Comparison of ENCODE assay signal across 17 cellular contexts in the genomic region with DNA sequence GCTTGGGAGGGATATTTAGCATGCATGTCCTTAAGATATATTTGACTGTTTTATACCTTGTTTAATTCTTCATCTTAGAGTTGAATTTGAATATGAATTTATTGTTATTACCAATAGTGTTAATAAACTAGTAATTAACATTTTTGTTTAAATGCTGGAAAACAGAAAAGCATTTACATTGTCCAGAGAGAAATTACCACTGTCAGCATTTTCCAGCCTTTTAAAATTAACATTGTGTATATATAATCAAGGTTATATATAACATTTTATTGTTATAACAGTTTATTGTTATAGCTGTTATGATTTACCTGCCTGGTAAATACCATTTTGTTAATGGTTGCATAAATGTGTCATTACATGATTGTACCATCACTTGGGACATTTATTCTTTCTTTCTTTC. TPM values are rescaled to one million over a fixed set of nuclear protein-coding genes. Genes with fewer than 3 reads are reported as not detected.
DNase-seq lines count a peak whose midpoint lies in the region; ATAC-seq, FAIRE-seq and TF ChIP-seq lines count a peak whose summit lies in the region.
"Had no signal": no experiment of that assay in that cellular context is flagged by ENCODE, and none has a peak within 500 bp of the region (broad histone marks: within the 10 kb centered on the region; RNA-seq: fewer than 3 reads in every experiment).

No MANE protein-coding gene starts in this region.

- H3K4me1 ChIP-seq in A549, result no peaks in the 10 kb centered on the region

- no peaks in the 10 kb centered on the region for H3K27me3 Mint-ChIP-seq in activated T-helper 17 cell treated with anti-CD3 and anti-CD28 coated beads, Interleukin-2, amount 50 U/mL, for 72 hours

- DNase-seq in A549 (ENCODE audit: low read depth in 1 of 2, low spot score in 1 of 2), result no peak
- DNase-seq in GM20000 (ENCODE audit: low spot score), result no peak
- DNase-seq in occipital lobe (lab: John Stamatoyannopoulos, UW), result no peak
- DNase-seq in NCI-H345 (lab: John Stamatoyannopoulos, UW), result no peak
- DNase-seq: CD8-positive, alpha-beta T cell; COR-L47; DMS153; DMS79 treated with DMSO at 0.1 percent for 48 hours; EL; GF-D8; HCEC 1CT; HFFc6 had no signal

- H3K27ac Mint-ChIP-seq in activated T-helper 17 cell treated with anti-CD3 and anti-CD28 coated beads, Interleukin-2, amount 50 U/mL, for 72 hours, result peak overlapping the region; percentile 72
- H3K27ac Mint-ChIP-seq: CD8-positive, alpha-beta T cell; HFFc6 had no signal

- H3K4me3 Mint-ChIP-seq in activated T-helper 17 cell treated with anti-CD3 and anti-CD28 coated beads, Interleukin-2, amount 50 U/mL, for 72 hours, result no peak overlapping the region
- H3K4me3 Mint-ChIP-seq: CD14-positive monocyte; CD8-positive, alpha-beta T cell; HFFc6 had no signal

- H3K27ac ChIP-seq in A549, result no peak overlapping the region

- TF ChIP-seq POLR2A in A549 (IDR thresholded peaks at IDR 0.05; ENCODE audit: low read length), result no peak

- H3K9me3 ChIP-seq in A549, result no peaks in the 10 kb centered on the region

- H3K36me3 Mint-ChIP-seq in activated T-helper 17 cell treated with anti-CD3 and anti-CD28 coated beads, Interleukin-2, amount 50 U/mL, for 72 hours (ENCODE audit: low read depth), result peaks cover 94% of the 10 kb centered on the region

- ATAC-seq in A549, result no peak
- ATAC-seq in activated T-helper 17 cell treated with anti-CD3 and anti-CD28 coated beads, Interleukin-2, amount 50 U/mL, for 72 hours (replicated peaks), result no peak
- ATAC-seq: CD8-positive, alpha-beta T cell had no signal

- no peak for FAIRE-seq in A549 (lab: Jason Lieb, UNC)
- FAIRE-seq in islet of Langerhans (lab: Jason Lieb, UNC), result peak; percentile 17
- FAIRE-seq: D721Med, GM19239 had no signal

- H3K4me2 ChIP-seq in A549, result no peak overlapping the region

- no peak overlapping the region for H3K4me3 ChIP-seq in A549

- no peak for TF ChIP-seq RAD21 in A549 (conservative IDR thresholded peaks at IDR 0.05 in 1 of 2, IDR thresholded peaks at IDR 0.05 in 1 of 2)

- H3K9me3 Mint-ChIP-seq in activated T-helper 17 cell treated with anti-CD3 and anti-CD28 coated beads, Interleukin-2, amount 50 U/mL, for 72 hours, result no peaks in the 10 kb centered on the region
- H3K9me3 Mint-ChIP-seq: CD14-positive monocyte; CD8-positive, alpha-beta T cell; HFFc6 had no signal

- CTCF ChIA-PET in A549 (lab: Yijun Ruan, JAX), result interaction anchor here (1.8 kb wide), 1 partner anchor 26 kb away, joined by 4 read pairs; no protein-coding TSS in a partner anchor

- POLR2A ChIA-PET in A549 (lab: Yijun Ruan, JAX), result no interaction called here

- H3K4me1 Mint-ChIP-seq in activated T-helper 17 cell treated with anti-CD3 and anti-CD28 coated beads, Interleukin-2, amount 50 U/mL, for 72 hours, result peaks cover 5% of the 10 kb centered on the region

- TF ChIP-seq EP300 in A549 (IDR thresholded peaks at IDR 0.05), result no peak

- no peak for TF ChIP-seq CTCF in A549 (IDR thresholded peaks at IDR 0.05)
- no peak for TF ChIP-seq CTCF in GM20000 (IDR thresholded peaks at IDR 0.05; ENCODE audit: extremely low read depth, missing control alignments)

TF ChIP-seq in A549, 52 proteins besides CTCF, POLR2A, EP300 and RAD21:
- peak; percentile 75 for TF ChIP-seq MAFK (IDR thresholded peaks at IDR 0.05; ENCODE audit: partially characterized antibody)
- TF ChIP-seq JUN (IDR thresholded peaks at IDR 0.05), result no peak

RNA-seq across cellular contexts. Expression of gene P4HTM, which starts 8.0 kb away (rescaled TPM):
- polyA plus RNA-seq in A549 (2011; rRNA removed) (16.4 and 18.9 TPM in 2 replicates), A549 (2017; fragmentation: RNase III; extraction: RNeasy Plus Mini Kit Qiagen cat#74134 plus additional on column Dnase treatment) (12.1 to 14.4 TPM (median 13.8 TPM) in 3 replicates)
- 23.9 and 26.5 TPM in 2 replicates for polyA plus RNA-seq in A549 (2012; cell fraction: cytosol; rRNA removed)
- 77.9 and 98.6 TPM in 2 replicates for polyA plus RNA-seq in A549 (2012; cell fraction: nucleus; rRNA removed)
- polyA minus RNA-seq in A549 (2011; rRNA and poly(A)+ RNA removed), result 26.4 and 30.0 TPM in 2 replicates
- 10 to 100 TPM; 32.2 to 44.9 TPM for total RNA-seq in activated T-helper 17 cell treated with anti-CD3 and anti-CD28 coated beads, Interleukin-2, amount 50 U/mL, for 72 hours
- 53.0 TPM for total RNA-seq in occipital lobe

RNA-seq across cellular contexts. Expression of gene WDR6, which starts 25.2 kb away (rescaled TPM):
- 64.2 and 80.5 TPM in 2 replicates for polyA plus RNA-seq in A549 (2011; rRNA removed)
- 105 and 126 TPM in 2 replicates for polyA plus RNA-seq in A549 (2012; cell fraction: cytosol; rRNA removed)
- polyA plus RNA-seq in A549 (2012; cell fraction: nucleus; rRNA removed), result 629 and 659 TPM in 2 replicates
- 97.6 to 106 TPM (median 99.6 TPM) in 3 replicates for polyA plus RNA-seq in A549 (2017; fragmentation: RNase III; extraction: RNeasy Plus Mini Kit Qiagen cat#74134 plus additional on column Dnase treatment)
- polyA minus RNA-seq in A549 (2011; rRNA and poly(A)+ RNA removed), result 96.2 and 100 TPM in 2 replicates
- 100 to 1,000 TPM; 154 to 208 TPM for total RNA-seq in activated T-helper 17 cell treated with anti-CD3 and anti-CD28 coated beads, Interleukin-2, amount 50 U/mL, for 72 hours
- 85.6 TPM for total RNA-seq in occipital lobe

RNA-seq across cellular contexts. Expression of gene DALRD3, which starts 36.4 kb away (rescaled TPM):
- polyA plus RNA-seq in A549 (2011; rRNA removed) (35.8 and 47.1 TPM in 2 replicates), A549 (2017; fragmentation: RNase III; extraction: RNeasy Plus Mini Kit Qiagen cat#74134 plus additional on column Dnase treatment) (20.1 to 21.4 TPM (median 20.5 TPM) in 3 replicates)
- 41.1 and 49.9 TPM in 2 replicates for polyA plus RNA-seq in A549 (2012; cell fraction: cytosol; rRNA removed)
- 126 and 127 TPM in 2 replicates for polyA plus RNA-seq in A549 (2012; cell fraction: nucleus; rRNA removed)
- polyA minus RNA-seq in A549 (2011; rRNA and poly(A)+ RNA removed), result 60.7 and 76.0 TPM in 2 replicates
- 10 to 100 TPM; 20.9 to 21.2 TPM for total RNA-seq in activated T-helper 17 cell treated with anti-CD3 and anti-CD28 coated beads, Interleukin-2, amount 50 U/mL, for 72 hours
- total RNA-seq in occipital lobe, result 47.4 TPM

RNA-seq across cellular contexts. Expression of gene NDUFAF3, which starts 39.9 kb away (rescaled TPM):
- polyA plus RNA-seq in A549 (2011; rRNA removed) (44.3 and 46.5 TPM in 2 replicates), A549 (2017; fragmentation: RNase III; extraction: RNeasy Plus Mini Kit Qiagen cat#74134 plus additional on column Dnase treatment) (68.1 to 76.9 TPM (median 71.4 TPM) in 3 replicates)
- 117 and 142 TPM in 2 replicates for polyA plus RNA-seq in A549 (2012; cell fraction: cytosol; rRNA removed)
- 75.9 and 117 TPM in 2 replicates for polyA plus RNA-seq in A549 (2012; cell fraction: nucleus; rRNA removed)
- 52.6 and 55.7 TPM in 2 replicates for polyA minus RNA-seq in A549 (2011; rRNA and poly(A)+ RNA removed)
- 10 to 100 TPM; 40.6 to 56.7 TPM for total RNA-seq in activated T-helper 17 cell treated with anti-CD3 and anti-CD28 coated beads, Interleukin-2, amount 50 U/mL, for 72 hours
- total RNA-seq in occipital lobe, result 33.4 TPM

RNA-seq across cellular contexts. Expression of gene IMPDH2, which starts 47.2 kb away (rescaled TPM):
- polyA plus RNA-seq in A549 (2011; rRNA removed) (212 and 222 TPM in 2 replicates), A549 (2017; fragmentation: RNase III; extraction: RNeasy Plus Mini Kit Qiagen cat#74134 plus additional on column Dnase treatment) (175 to 203 TPM (median 177 TPM) in 3 replicates)
- 207 and 237 TPM in 2 replicates for polyA plus RNA-seq in A549 (2012; cell fraction: cytosol; rRNA removed)
- 220 and 246 TPM in 2 replicates for polyA plus RNA-seq in A549 (2012; cell fraction: nucleus; rRNA removed)
- polyA minus RNA-seq in A549 (2011; rRNA and poly(A)+ RNA removed), result 336 and 390 TPM in 2 replicates
- total RNA-seq in activated T-helper 17 cell treated with anti-CD3 and anti-CD28 coated beads, Interleukin-2, amount 50 U/mL, for 72 hours, result 100 to 1,000 TPM; 460 to 479 TPM
- total RNA-seq in occipital lobe, result 190 TPM
